Comparison of ENCODE assay signal across 8 cellular contexts in genomic region chr16:30651124-30652004, GRCh38. TPM values are rescaled to one million over a fixed set of nuclear protein-coding genes. Genes with fewer than 3 reads are reported as not detected.
A peak's percentile ranks its signal among the peaks of the same experiment; 100 is the strongest.
DNase-seq lines count a peak whose midpoint lies in the region; ATAC-seq and TF ChIP-seq lines count a peak whose summit lies in the region.

No MANE protein-coding gene starts in this region.

- H3K27me3 ChIP-seq in CD8-positive, alpha-beta memory T cell (ENCODE audit: insufficient read depth, low read length, poor library complexity, severe bottlenecking) = no peaks in the 10 kb centered on the region
- H3K27me3 ChIP-seq in neural cell (ENCODE audit: insufficient read depth, low read depth, low read length) (no peaks in the 10 kb centered on the region), subcutaneous abdominal adipose tissue (ENCODE audit: control insufficient read depth in 5 of 5, insufficient read depth in 4 of 5, low read length in 5 of 5) (no peaks in the 10 kb centered on the region)

- CTCF ChIA-PET in CD8-positive, alpha-beta memory T cell (lab: Charles Lee) = interaction anchor here (0.6 to 2.7 kb wide), 15 partner anchors 9 to 989 kb away, joined by 3 to 25 read pairs (median 4); partner anchors contain the start of genes DCTPP1 and FBRS

- H3K9ac ChIP-seq in neural cell (ENCODE audit: low read length) (peak overlapping the region; percentile 98), subcutaneous abdominal adipose tissue (ENCODE audit: low read length in 5 of 5) (peak overlapping the region; percentile 48 to 91 (median 88))

- H4K20me1 ChIP-seq in neural cell (ENCODE audit: insufficient read depth) = no peaks in the 10 kb centered on the region

- H3K27ac ChIP-seq in CD8-positive, alpha-beta memory T cell (ENCODE audit: low read depth, low read length) = peak overlapping the region; percentile 91
- H3K27ac ChIP-seq in neural cell (ENCODE audit: low read length) (peak overlapping the region; percentile 97), subcutaneous abdominal adipose tissue (ENCODE audit: low read depth, low read length) (peak overlapping the region; percentile 90)

- peak overlapping the region; percentile 67 for H3K4me2 ChIP-seq in neural cell (ENCODE audit: low read length)

- peaks cover 27 to 34% (median 29%) of the 10 kb centered on the region in 3 donors for H3K4me1 Mint-ChIP-seq in CD8-positive, alpha-beta memory T cell

- H3F3A ChIP-seq in neural cell (ENCODE audit: insufficient read depth, low read length, poor library complexity, severe bottlenecking) = no peaks in the 10 kb centered on the region

- peak overlapping the region; percentile 67 for H2AFZ ChIP-seq in neural cell (ENCODE audit: low read depth, low read length)

- peak; percentile 58 for ATAC-seq in GM19397 (IDR thresholded peaks at IDR 0.05; ENCODE audit: unreplicated experiment)

- peak overlapping the region; percentile 92 to 100 (median 99) for H3K4me3 Mint-ChIP-seq in CD8-positive, alpha-beta memory T cell

- peaks cover 0 to 54% (median 2%) of the 10 kb centered on the region in 3 donors for H3K36me3 Mint-ChIP-seq in CD8-positive, alpha-beta memory T cell

- peak overlapping the region; percentile 95 to 99 (median 98) for H3K27ac Mint-ChIP-seq in CD8-positive, alpha-beta memory T cell

- POLR2A ChIA-PET in CD8-positive, alpha-beta memory T cell (lab: Charles Lee) = interaction anchor here (0.6 to 2.2 kb wide), 14 partner anchors 8 to 586 kb away, joined by 3 to 37 read pairs (median 5); partner anchors contain the start of genes ALDOA, FBRS, TBC1D10B and ZNF688

- peak overlapping the region; percentile 100 for H3K4me3 ChIP-seq in CD8-positive, alpha-beta memory T cell (ENCODE audit: low read length)
- H3K4me3 ChIP-seq in fibroblast of the aortic adventitia (ENCODE audit: low read depth, low read length) = peak overlapping the region; percentile 92
- H3K4me3 ChIP-seq in neural cell (ENCODE audit: low read length) = peak overlapping the region; percentile 96
- peak overlapping the region; percentile 87 to 93 (median 89) for H3K4me3 ChIP-seq in subcutaneous abdominal adipose tissue (ENCODE audit: low read depth in 1 of 5, low read length in 5 of 5)

- TF ChIP-seq EP300 in neural cell (conservative IDR thresholded peaks at IDR 0.05; ENCODE audit: poor library complexity, severe bottlenecking) = no peak

- peak; percentile 55 for TF ChIP-seq CTCF in fibroblast of the aortic adventitia (IDR thresholded peaks at IDR 0.05; ENCODE audit: insufficient read depth, low read length)
- TF ChIP-seq CTCF in neural cell (IDR thresholded peaks at IDR 0.05; ENCODE audit: poor library complexity, severe bottlenecking) = peak; percentile 66

- no peaks in the 10 kb centered on the region for H3K9me3 Mint-ChIP-seq in CD8-positive, alpha-beta memory T cell

- no peaks in the 10 kb centered on the region for H3K9me2 ChIP-seq in neural cell (ENCODE audit: insufficient read depth, low read length)

- H3K27me3 Mint-ChIP-seq in CD8-positive, alpha-beta memory T cell = peaks cover 0 to 2% of the 10 kb centered on the region in 2 donors

- H3K4me1 ChIP-seq in CD8-positive, alpha-beta memory T cell (ENCODE audit: insufficient read depth, low read length) = peaks cover 20% of the 10 kb centered on the region
- H3K4me1 ChIP-seq in subcutaneous abdominal adipose tissue (ENCODE audit: control insufficient read depth in 5 of 5, insufficient read depth in 5 of 5, low read length in 5 of 5) = peaks cover 2 to 28% (median 20%) of the 10 kb centered on the region in 5 donors

- H3K36me3 ChIP-seq in CD8-positive, alpha-beta memory T cell (ENCODE audit: insufficient read depth, low read length) = peaks cover 31% of the 10 kb centered on the region
- H3K36me3 ChIP-seq in neural cell (ENCODE audit: insufficient read depth, low read length) = no peaks in the 10 kb centered on the region
- peaks cover 0 to 40% (median 35%) of the 10 kb centered on the region in 5 donors for H3K36me3 ChIP-seq in subcutaneous abdominal adipose tissue (ENCODE audit: control insufficient read depth in 5 of 5, insufficient read depth in 5 of 5, low read length in 5 of 5)

- TF ChIP-seq RAD21 in neural cell (conservative IDR thresholded peaks at IDR 0.05) = peak; percentile 9

- peak; percentile 68 to 84 (median 69) for DNase-seq in CD8-positive, alpha-beta memory T cell
- DNase-seq in HPDE6-E6E7 (ENCODE audit: extremely low spot score) = peak; percentile 62
- DNase-seq in RKO (ENCODE audit: low spot score) = peak; percentile 74
- peak; percentile 72 for DNase-seq in activated T-helper 9 cell treated with anti-CD3 and anti-CD28 coated beads, Interleukin-2, amount 50 U/mL, for 16 hours (ENCODE audit: low read depth)
- peak; percentile 56 for DNase-seq in fibroblast of the aortic adventitia (ENCODE audit: low read depth)

- H3K79me2 ChIP-seq in neural cell (replicated peaks; ENCODE audit: insufficient read depth, low read length) = peaks cover 15% of the 10 kb centered on the region

- H3K9me3 ChIP-seq in CD8-positive, alpha-beta memory T cell (ENCODE audit: low read length) = no peaks in the 10 kb centered on the region
- H3K9me3 ChIP-seq in neural cell (ENCODE audit: low read length) (no peaks in the 10 kb centered on the region), subcutaneous abdominal adipose tissue (ENCODE audit: control insufficient read depth in 5 of 5, low read length in 5 of 5) (no peaks in the 10 kb centered on the region)

TF ChIP-seq in neural cell, 6 proteins besides CTCF, POLR2A, EP300 and RAD21:
- TF ChIP-seq TAF1 (IDR thresholded peaks at IDR 0.05; ENCODE audit: low read depth) (peak; percentile 39), POLR2AphosphoS5 (IDR thresholded peaks at IDR 0.05) (no peak), REST (IDR thresholded peaks at IDR 0.05; ENCODE audit: borderline replicate concordance) (peak; percentile 70), EZH2 (IDR thresholded peaks at IDR 0.05; ENCODE audit: borderline replicate concordance, insufficient read depth, low read length, poor library complexity, severe bottlenecking) (no peak), MXI1 (conservative IDR thresholded peaks at IDR 0.05; ENCODE audit: poor library complexity, severe bottlenecking) (no peak), SMC3 (conservative IDR thresholded peaks at IDR 0.05; ENCODE audit: poor library complexity) (peak; percentile 48)

RNA-seq across cellular contexts. Expression of gene PRR14, which starts 0.6 kb away (rescaled TPM):
- total RNA-seq in CD8-positive, alpha-beta memory T cell = 10 to 100 TPM; 87.5 to 92.5 TPM
- 29.7 TPM for polyA plus RNA-seq in CD8-positive, alpha-beta memory T cell
- 8.8 and 14.5 TPM in 2 replicates for total RNA-seq in fibroblast of the aortic adventitia (ENCODE audit: low replicate concordance)
- polyA plus RNA-seq in neural cell = 23.3 and 31.2 TPM in 2 replicates
- polyA minus RNA-seq in neural cell = 17.2 and 22.6 TPM in 2 replicates

RNA-seq across cellular contexts. Expression of gene FBRS, which starts 6.9 kb away (rescaled TPM):
- total RNA-seq in CD8-positive, alpha-beta memory T cell = 100 to 1,000 TPM; 115 to 124 TPM
- polyA plus RNA-seq in CD8-positive, alpha-beta memory T cell = 7.1 TPM
- total RNA-seq in fibroblast of the aortic adventitia (ENCODE audit: low replicate concordance) = 18.3 and 28.4 TPM in 2 replicates
- polyA plus RNA-seq in neural cell = 19.0 and 24.2 TPM in 2 replicates
- polyA minus RNA-seq in neural cell = 20.7 and 41.1 TPM in 2 replicates

RNA-seq across cellular contexts. Expression of gene ZNF689, which starts 41.2 kb away (rescaled TPM):
- 10 to 100 TPM; 14.6 to 15.7 TPM for total RNA-seq in CD8-positive, alpha-beta memory T cell
- 13.7 TPM for polyA plus RNA-seq in CD8-positive, alpha-beta memory T cell
- 7.0 and 8.1 TPM in 2 replicates for total RNA-seq in fibroblast of the aortic adventitia (ENCODE audit: low replicate concordance)
- 10.6 and 13.9 TPM in 2 replicates for polyA plus RNA-seq in neural cell
- polyA minus RNA-seq in neural cell = 20.1 and 20.2 TPM in 2 replicates

RNA-seq across cellular contexts. Expression of gene SRCAP, which starts 47.6 kb away (rescaled TPM):
- total RNA-seq in CD8-positive, alpha-beta memory T cell = 10 to 100 TPM; 75.4 to 76.3 TPM
- polyA plus RNA-seq in CD8-positive, alpha-beta memory T cell = 33.0 TPM
- total RNA-seq in fibroblast of the aortic adventitia (ENCODE audit: low replicate concordance) = 10.8 and 21.9 TPM in 2 replicates
- polyA plus RNA-seq in neural cell = 0.76 and 2.4 TPM in 2 replicates
- 34.6 and 36.9 TPM in 2 replicates for polyA minus RNA-seq in neural cell

Comparison
In these comparisons a context has a peak if more than half of its experiments do, and no peak if none do; other contexts are left out.
1. Peak in every context shown above with its lines: DNase-seq, ATAC-seq, H3K4me3 ChIP-seq and H3K27ac ChIP-seq.